In genomic region chrX:72276478-72276953, GRCh38 we compare ENCODE assay signal across 2 cellular contexts.
TF ChIP-seq lines count a peak whose summit lies in the region.

No MANE protein-coding gene starts in this region.

TF ChIP-seq in SK-N-SH, 30 proteins besides CTCF, POLR2A, EP300 and RAD21 (continued from another document):
- no peak for TF ChIP-seq USF1 (IDR thresholded peaks at IDR 0.05; ENCODE audit: borderline replicate concordance, low read depth)
- no peak for TF ChIP-seq FOSL2 (IDR thresholded peaks at IDR 0.05; ENCODE audit: borderline replicate concordance, low read depth)
- TF ChIP-seq GATA2 (CRISPR knock-in tag; IDR thresholded peaks at IDR 0.05), result no peak
- no peak for TF ChIP-seq IRF3 (IDR thresholded peaks at IDR 0.05; ENCODE audit: low read depth, low read length)
- no peak for TF ChIP-seq JUND (IDR thresholded peaks at IDR 0.05)
- no peak for TF ChIP-seq TAF1 (IDR thresholded peaks at IDR 0.05; ENCODE audit: borderline replicate concordance, low read depth, low read length)
- TF ChIP-seq TEAD4 (IDR thresholded peaks at IDR 0.05; ENCODE audit: borderline replicate concordance, insufficient read depth), result no peak

TF ChIP-seq in SK-N-SH treated with all-trans-retinoic acid at 6 μM for 48 hours, 23 proteins besides CTCF, POLR2A, EP300 and RAD21 (continued from another document):
- no peak for TF ChIP-seq PATZ1 (CRISPR knock-in tag; IDR thresholded peaks at IDR 0.05; ENCODE audit: borderline replicate concordance)
- TF ChIP-seq OSR1 (CRISPR knock-in tag; IDR thresholded peaks at IDR 0.05), result no peak
- TF ChIP-seq CSRNP3 (CRISPR knock-in tag; IDR thresholded peaks at IDR 0.05), result no peak
- no peak for TF ChIP-seq POU6F1 (CRISPR knock-in tag; IDR thresholded peaks at IDR 0.05; ENCODE audit: borderline replicate concordance, low read depth)
- no peak for TF ChIP-seq ZFP3 (CRISPR knock-in tag; IDR thresholded peaks at IDR 0.05)
- TF ChIP-seq ZFP30 (CRISPR knock-in tag; IDR thresholded peaks at IDR 0.05), result no peak
- TF ChIP-seq ZNF8 (CRISPR knock-in tag; IDR thresholded peaks at IDR 0.05), result no peak
- TF ChIP-seq BACH2 (CRISPR knock-in tag; IDR thresholded peaks at IDR 0.05; ENCODE audit: borderline replicate concordance), result no peak
- no peak for TF ChIP-seq GLIS3 (CRISPR knock-in tag; IDR thresholded peaks at IDR 0.05)
- TF ChIP-seq PPARA (CRISPR knock-in tag; IDR thresholded peaks at IDR 0.05; ENCODE audit: borderline replicate concordance), result no peak
- no peak for TF ChIP-seq ZNF565 (CRISPR knock-in tag; conservative IDR thresholded peaks at IDR 0.05; ENCODE audit: low read depth)
